In the genomic region with DNA sequence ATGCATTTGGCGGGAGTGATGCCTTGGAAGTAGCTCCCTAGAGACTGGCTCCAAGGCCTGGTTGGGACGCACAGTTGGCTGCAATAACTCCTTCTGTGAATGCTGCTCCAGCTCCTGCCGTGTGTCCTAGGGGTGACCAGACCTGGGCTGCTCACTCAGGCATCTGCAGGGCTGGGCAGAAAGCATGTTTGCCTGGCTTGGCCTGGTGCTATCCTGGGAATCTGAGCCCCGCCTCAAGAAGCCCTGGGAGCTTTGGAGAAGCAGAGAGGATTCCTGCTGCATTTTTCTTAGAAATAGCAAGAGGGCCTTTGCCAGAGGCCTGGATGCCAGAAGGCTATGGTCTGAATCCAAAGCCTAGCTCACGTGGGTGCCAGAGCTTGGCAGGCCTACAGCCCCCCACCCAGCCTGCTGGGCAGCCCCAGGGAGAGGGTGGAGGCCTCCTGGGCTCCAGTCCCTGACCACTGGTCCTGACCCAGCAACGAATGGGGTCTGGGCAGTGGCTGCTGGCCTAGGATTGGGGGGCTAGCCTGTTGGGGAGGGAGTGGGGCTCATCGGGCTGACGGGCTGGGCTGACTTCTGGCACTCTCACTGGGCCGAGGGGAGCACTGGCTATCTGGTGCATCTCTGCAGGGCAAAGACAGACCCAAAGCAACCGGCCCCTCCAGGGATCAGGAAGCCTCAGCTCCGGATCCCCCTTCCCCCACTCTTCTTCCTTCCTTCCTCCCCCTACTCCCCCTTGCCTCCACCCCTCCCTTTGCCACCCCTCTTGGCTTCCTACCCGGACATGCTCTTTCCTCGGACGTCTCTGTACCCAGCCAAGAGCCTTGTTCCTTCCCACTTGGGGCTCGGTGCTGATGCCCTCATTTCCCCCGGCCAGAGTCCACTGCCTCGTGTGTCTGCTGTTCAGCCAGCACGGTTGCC, we compare ENCODE assay signal across 8 cellular contexts. TPM values are rescaled to one million over a fixed set of nuclear protein-coding genes. Genes with fewer than 3 reads are reported as not detected.
DNase-seq lines count a peak whose midpoint lies in the region; ATAC-seq and TF ChIP-seq lines count a peak whose summit lies in the region.

No MANE protein-coding gene starts in this region.

- peaks cover 26 to 100% (median 81%) of the 10 kb centered on the region in 6 donors for H3K4me1 ChIP-seq in spleen
- peaks cover 30% of the 10 kb centered on the region for H3K4me1 ChIP-seq in mucosa of descending colon (ENCODE audit: low read depth)

- intact Hi-C loops in spleen (cut with DNase I; ENCODE audit: low total_unique reads), result no loop called here
- intact Hi-C loops in mucosa of descending colon (cut with DNase I, micrococcal nuclease), result no loop called here

- H3K4me3 Mint-ChIP-seq in chondrocyte (ENCODE audit: unreplicated experiment), result peak overlapping the region; percentile 23

- TF ChIP-seq POLR2A in spleen (IDR thresholded peaks at IDR 0.05), result no peak

- 25 to 44% (median 36%) methylated on average over 13 to 18 of the region's 18 CpGs for WGBS in spleen, 5 donors

- H3K27me3 ChIP-seq in H7 (ENCODE audit: control insufficient read depth, insufficient read depth, low read length) (no peaks in the 10 kb centered on the region), spleen (replicated peaks in 1 of 7) (no peaks in the 10 kb centered on the region)

- H3K36me3 Mint-ChIP-seq in chondrocyte (ENCODE audit: low read depth), result no peaks in the 10 kb centered on the region

- no peaks in the 10 kb centered on the region for H3K9me3 Mint-ChIP-seq in chondrocyte (ENCODE audit: low read depth)

- peaks cover 68% of the 10 kb centered on the region for H3K4me1 Mint-ChIP-seq in chondrocyte (ENCODE audit: low read depth)

- H3K4me3 ChIP-seq in H7 (ENCODE audit: insufficient read depth, low read depth, low read length), result no peak overlapping the region
- peak overlapping the region in 1 of 8 donors; percentile 15 for H3K4me3 ChIP-seq in spleen
- H3K4me3 ChIP-seq in mucosa of descending colon, result no peak overlapping the region

- H3K9me3 ChIP-seq in spleen, result no peaks in the 10 kb centered on the region
- H3K9me3 ChIP-seq in mucosa of descending colon, result no peaks in the 10 kb centered on the region

- TF ChIP-seq CTCF in chondrocyte (IDR thresholded peaks at IDR 0.05) (no peak), spleen (IDR thresholded peaks at IDR 0.05 in 8 of 11, conservative IDR thresholded peaks at IDR 0.05 in 3 of 11) (no peak), mucosa of descending colon (IDR thresholded peaks at IDR 0.05) (no peak)

- no peaks in the 10 kb centered on the region for H3K27me3 Mint-ChIP-seq in chondrocyte (ENCODE audit: low read depth)

- H3K27ac Mint-ChIP-seq in chondrocyte (ENCODE audit: unreplicated experiment), result peak overlapping the region; percentile 93

- H3K36me3 ChIP-seq in H7 (replicated peaks; ENCODE audit: control insufficient read depth, insufficient read depth, low read length) (peaks cover 6% of the 10 kb centered on the region), spleen (no peaks in the 10 kb centered on the region), mucosa of descending colon (ENCODE audit: low read depth) (no peaks in the 10 kb centered on the region)

- DNase-seq in H7 (peak; percentile 78), chondrocyte (ENCODE audit: low spot score) (no peak), kidney tubule cell (ENCODE audit: low spot score) (peak; percentile 69), spleen (no peak), SHP77 treated with DMSO at 0.1 percent for 48 hours (lab: John Stamatoyannopoulos, UW) (no peak), mucosa of descending colon (no peak), DMS114 treated with DMSO at 0.1 percent for 48 hours (lab: John Stamatoyannopoulos, UW; ENCODE audit: unreplicated experiment) (no peak)
- DNase-seq in activated effector memory CD4-positive, alpha-beta T cell treated with Interleukin-2 at 50 U/mL for 16 hours, result no peak

- peak overlapping the region in 7 of 8 donors; percentile 35 to 82 (median 74) for H3K27ac ChIP-seq in spleen

- no peak for ATAC-seq in mucosa of descending colon

RNA-seq across cellular contexts. Expression of gene SEMA3F, which starts 10.5 kb away (rescaled TPM):
- 40.5 and 44.5 TPM in 2 replicates for total RNA-seq in H7 (2014; rRNA removed; shearing (Covaris generic))
- total RNA-seq in chondrocyte, result 18.7 to 37.5 TPM (median 36.7 TPM) in 3 replicates
- 100 to 1,000 TPM in 3 of 7 donors, 10 to 100 TPM in 4; 56.1 to 205 (median 98.8) TPM for total RNA-seq in spleen
- 10 to 100 TPM; 16.9 to 34.2 (median 31.7) TPM for polyA plus RNA-seq in spleen
- 10 to 100 TPM; 10.7 to 15.3 (median 14.6) TPM for total RNA-seq in mucosa of descending colon

RNA-seq across cellular contexts. Expression of gene GNAT1, which starts 25.8 kb away (rescaled TPM):
- not detected in 2 replicates for total RNA-seq in H7 (2014; rRNA removed; shearing (Covaris generic))
- total RNA-seq in chondrocyte, result not detected in 3 replicates
- under 1 TPM in 2 of 7 donors, not detected in 5; 0.18 to 0.44 TPM for total RNA-seq in spleen
- under 1 TPM in 1 of 3 donors, not detected in 2; 0.05 TPM for polyA plus RNA-seq in spleen
- not detected for total RNA-seq in mucosa of descending colon

RNA-seq across cellular contexts. Expression of gene SLC38A3, which starts 39.4 kb away (rescaled TPM):
- 0.21 and 0.22 TPM in 2 replicates for total RNA-seq in H7 (2014; rRNA removed; shearing (Covaris generic))
- total RNA-seq in chondrocyte, result 1.00 to 1.9 TPM (median 1.2 TPM) in 3 replicates
- not detected for total RNA-seq in spleen
- under 1 TPM in 2 of 3 donors, not detected in 1; 0.02 to 0.07 TPM for polyA plus RNA-seq in spleen
- total RNA-seq in mucosa of descending colon, result under 1 TPM in 2 of 3 donors, not detected in 1; 0.29 to 0.32 TPM

Comparison
In these comparisons a context has a peak if more than half of its experiments do, and no peak if none do; other contexts are left out.
1. DNase-seq: peak in H7 (single experiment) and kidney tubule cell (single experiment); none in chondrocyte (single experiment), spleen (single experiment), SHP77 treated with DMSO at 0.1 percent for 48 hours (single experiment), mucosa of descending colon (0 of 3), activated effector memory CD4-positive, alpha-beta T cell treated with Interleukin-2 at 50 U/mL for 16 hours (single experiment) and DMS114 treated with DMSO at 0.1 percent for 48 hours (single experiment).